In the genomic region with DNA sequence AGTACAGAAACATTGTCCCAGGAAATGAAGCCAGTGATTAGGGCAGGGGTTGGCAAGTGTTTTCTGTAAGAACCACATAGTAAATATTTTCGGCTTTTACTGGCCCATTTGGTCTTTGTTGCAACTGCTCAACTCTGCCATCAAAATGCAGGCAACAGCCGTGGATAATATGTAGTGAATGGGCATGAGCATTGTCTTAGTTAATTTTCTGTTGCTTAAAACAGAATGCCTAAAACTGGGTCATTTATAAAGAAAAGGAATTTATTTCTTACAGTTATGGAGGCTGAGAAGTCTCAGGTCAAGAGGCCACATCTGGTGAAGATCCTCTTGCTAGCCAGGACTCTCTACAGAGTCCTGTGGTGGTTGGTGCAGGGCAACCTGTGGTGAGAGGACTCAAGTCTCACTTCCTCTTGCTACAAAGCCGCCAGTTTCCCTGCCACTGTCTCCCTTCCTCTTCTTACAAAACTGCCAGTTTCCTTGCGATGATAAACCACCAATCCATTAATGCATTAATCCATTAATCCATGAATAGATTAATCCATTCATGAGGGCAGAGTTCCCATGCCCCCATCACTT, we compare ENCODE assay signal across 8 cellular contexts.
DNase-seq lines count a peak whose midpoint lies in the region; ATAC-seq, FAIRE-seq and TF ChIP-seq lines count a peak whose summit lies in the region.

No MANE protein-coding gene starts in this region.

- H3K4me1 Mint-ChIP-seq in H9, result peaks cover 8 to 12% of the 10 kb centered on the region in 2 experiments

- no peak overlapping the region for H3K4me3 ChIP-seq in kidney (ENCODE audit: low read length in 2 of 2)
- no peak overlapping the region for H3K4me3 ChIP-seq in vagina

- H3K27ac ChIP-seq in kidney (ENCODE audit: low read depth in 2 of 2, low read length in 2 of 2) (no peak overlapping the region), H9 (ENCODE audit: insufficient read length, low read depth, low read length) (no peak overlapping the region), vagina (no peak overlapping the region)

- no peak overlapping the region for H3K27ac Mint-ChIP-seq in H9

- peaks cover 1% of the 10 kb centered on the region; the same call in 1 of the 2 replicates for H3K27me3 Mint-ChIP-seq in H9 (ENCODE audit: low read depth)

- no peaks in the 10 kb centered on the region for H3K23me2 ChIP-seq in H9 (ENCODE audit: insufficient read length, low read depth, low read length, poor library complexity, severe bottlenecking)

- H3T11ph ChIP-seq in H9 (ENCODE audit: low read length), result no peak overlapping the region

- WGBS in H9 (ENCODE audit: extremely low coverage, insufficient read length, low lambda C conversion rate), result no CpG with 5 or more reads among the region's 4 CpGs

- no peak overlapping the region for H2BK120ac ChIP-seq in H9 (ENCODE audit: low read depth, low read length, poor library complexity, severe bottlenecking)

- H4K8ac ChIP-seq in H9 (replicated peaks; ENCODE audit: insufficient read length, low read depth, low read length), result no peak overlapping the region

- H2BK15ac ChIP-seq in H9 (ENCODE audit: low read depth, low read length), result no peak overlapping the region

- H3K56ac ChIP-seq in H9 (ENCODE audit: insufficient read length, low read depth, low read length), result no peak overlapping the region

- H3K18ac ChIP-seq in H9 (ENCODE audit: insufficient read length, low read depth, low read length), result no peak overlapping the region

- no peaks in the 10 kb centered on the region for H3K36me3 Mint-ChIP-seq in H9 (ENCODE audit: insufficient read depth in 1 of 3, low read depth in 3 of 3)

- H3K4ac ChIP-seq in H9 (ENCODE audit: low read depth, low read length), result no peak overlapping the region

- no peak overlapping the region for H2BK12ac ChIP-seq in H9 (ENCODE audit: insufficient read length, low read depth, low read length)

- H3K9me3 Mint-ChIP-seq in H9, result peaks cover 0 to 2% of the 10 kb centered on the region in 2 experiments; a peak in 2 of 5 replicates

- no peak overlapping the region for H3K4me3 Mint-ChIP-seq in H9

- H4K91ac ChIP-seq in H9 (ENCODE audit: insufficient read length, low read depth, low read length), result no peak overlapping the region

- peak; percentile 66 for DNase-seq in HCEC 1CT
- peak; percentile 77 for DNase-seq in M059J (ENCODE audit: low read depth)
- DNase-seq in iris pigment epithelial cell (ENCODE audit: low read depth), result peak; percentile 70
- no peak for DNase-seq in kidney
- no peak for DNase-seq in H9
- DNase-seq in AG08396 (ENCODE audit: low spot score), result no peak
- no peak for DNase-seq in vagina (ENCODE audit: extremely low spot score in 2 of 2)

- H3K36me3 ChIP-seq in kidney (ENCODE audit: control insufficient read depth in 1 of 2, insufficient read depth in 2 of 2, low read length in 2 of 2) (no peaks in the 10 kb centered on the region), vagina (no peaks in the 10 kb centered on the region)

- TF ChIP-seq POLR2A in GM18505 (IDR thresholded peaks at IDR 0.05; ENCODE audit: borderline replicate concordance, extremely low read depth, insufficient read depth, insufficient read length), result no peak
- TF ChIP-seq POLR2A in vagina (IDR thresholded peaks at IDR 0.05), result no peak

- no peak overlapping the region for H2BK20ac ChIP-seq in H9 (ENCODE audit: low read depth, low read length, poor library complexity, severe bottlenecking)

- H3K4me1 ChIP-seq in kidney (ENCODE audit: control insufficient read depth in 1 of 2, insufficient read depth in 1 of 2, low read depth in 1 of 2, low read length in 2 of 2) (peaks cover 3 to 8% of the 10 kb centered on the region in 2 donors), H9 (ENCODE audit: insufficient read depth, low read length) (no peaks in the 10 kb centered on the region; the same call in 1 of the 2 replicates), vagina (peaks cover 30% of the 10 kb centered on the region)

- H2AFZ ChIP-seq in H9 (ENCODE audit: low read length), result no peak overlapping the region

- H3K9me3 ChIP-seq in kidney (ENCODE audit: control insufficient read depth in 1 of 2, low read length in 2 of 2) (no peaks in the 10 kb centered on the region), H9 (ENCODE audit: control insufficient read depth, low read depth, low read length) (no peaks in the 10 kb centered on the region), vagina (no peaks in the 10 kb centered on the region)

- TF ChIP-seq CTCF in kidney (IDR thresholded peaks at IDR 0.05; ENCODE audit: borderline replicate concordance, extremely low read depth, insufficient read depth), result no peak
- no peak for TF ChIP-seq CTCF in H9 (conservative IDR thresholded peaks at IDR 0.05)
- no peak for TF ChIP-seq CTCF in vagina (IDR thresholded peaks at IDR 0.05)

- FAIRE-seq in kidney (lab: Jason Lieb, UNC), result no peak

- no peak overlapping the region for H2BK5ac ChIP-seq in H9 (ENCODE audit: insufficient read length, low read length)

- H2AK5ac ChIP-seq in H9 (ENCODE audit: insufficient read length, low read length), result no peak overlapping the region

- H3K4me2 ChIP-seq in H9 (ENCODE audit: insufficient read depth, insufficient read length, low read length), result no peak overlapping the region

- no peak overlapping the region for H4K5ac ChIP-seq in H9 (ENCODE audit: insufficient read length, low read depth, low read length)

- ATAC-seq in GM18505 (IDR thresholded peaks at IDR 0.05; ENCODE audit: unreplicated experiment), result peak; percentile 96

- no peaks in the 10 kb centered on the region for H4K20me1 ChIP-seq in H9 (ENCODE audit: control insufficient read depth, insufficient read depth, insufficient read length)

- intact Hi-C loops in kidney (cut with DNase I) (no loop called here), vagina (cut with DNase I) (no loop called here)

- H3K14ac ChIP-seq in H9 (ENCODE audit: insufficient read depth, low read length), result no peak overlapping the region

- no peaks in the 10 kb centered on the region for H3K79me1 ChIP-seq in H9 (ENCODE audit: insufficient read depth, low read depth, low read length, poor library complexity, severe bottlenecking)

- H3K23ac ChIP-seq in H9 (ENCODE audit: insufficient read length, low read depth, low read length), result no peak overlapping the region

- no peaks in the 10 kb centered on the region for H3K79me2 ChIP-seq in H9 (ENCODE audit: insufficient read depth, low read length)

- H3K27me3 ChIP-seq in H9 (ENCODE audit: insufficient read depth, low read length) (no peaks in the 10 kb centered on the region), vagina (no peaks in the 10 kb centered on the region)

- H3K9ac ChIP-seq in kidney (ENCODE audit: low read length in 2 of 2) (no peak overlapping the region), H9 (ENCODE audit: extremely low read depth, insufficient read length, low read length) (no peak overlapping the region)

Comparison
In these comparisons a context has a peak if more than half of its experiments do, and no peak if none do; other contexts are left out.
1. DNase-seq: peak in HCEC 1CT (single experiment), M059J (single experiment) and iris pigment epithelial cell (single experiment); none in kidney (single experiment), H9 (single experiment), AG08396 (single experiment) and vagina (0 of 2).